ENCODE assay signal across 25 cellular contexts in genomic region chr13:23668557-23668956, GRCh38.
"Had no signal": no experiment of that assay in that cellular context is flagged by ENCODE, and none has a peak within 500 bp of the region (broad histone marks: within the 10 kb centered on the region; RNA-seq: fewer than 3 reads in every experiment).

No MANE protein-coding gene starts in this region.

- H3K27me3 ChIP-seq: adrenal gland, ascending aorta, colonic mucosa, dorsolateral prefrontal cortex, gastroesophageal sphincter, heart right ventricle, sigmoid colon, stomach, transverse colon had no signal

- H3K36me3 ChIP-seq: adrenal gland, ascending aorta, colonic mucosa, sigmoid colon, stomach, transverse colon, WERI-Rb-1 had no signal

- H3K4me1 ChIP-seq: adrenal gland, ascending aorta, colonic mucosa, lower lobe of right lung, parathyroid adenoma, transverse colon had no signal

- ATAC-seq: activated CD8-positive, alpha-beta memory T cell treated with anti-CD3 and anti-CD28 coated beads, Interleukin-2, amount 10 ng/mL, durations not matched to agents 7 days and 5 days; activated CD8-positive, alpha-beta T cell treated with anti-CD3 and anti-CD28 coated beads for 36 hours; effector memory CD8-positive, alpha-beta T cell; esophagus mucosa; gastroesophageal sphincter; left colon; lower lobe of right lung; natural killer cell; stimulated activated memory B cell treated with anti-CD40 and anti-IgM and Interleukin-4, amounts not matched to agents 10 μg/mL and 1 μg/mL and 100 μg/mL, for 72 hours; T-cell had no signal

- DNase-seq: activated CD4-positive, alpha-beta T cell treated with anti-CD3 and anti-CD28 coated beads, Interleukin-2, amount 10 ng/mL, durations not matched to agents 7 days and 5 days; activated CD4-positive, CD25-positive, alpha-beta regulatory T cell treated with anti-CD3 and anti-CD28 coated beads, Interleukin-2, amount 50 U/mL, for 72 hours; activated CD8-positive, alpha-beta memory T cell treated with anti-CD3 and anti-CD28 coated beads, Interleukin-2, amount 10 ng/mL, durations not matched to agents 7 days and 5 days; activated CD8-positive, alpha-beta T cell treated with anti-CD3 and anti-CD28 coated beads for 36 hours; activated naive CD4-positive, alpha-beta T cell; adrenal gland; colonic mucosa; dorsolateral prefrontal cortex; effector memory CD8-positive, alpha-beta T cell; heart right ventricle; left colon; lower lobe of right lung; natural killer cell; sigmoid colon; stimulated activated CD4-positive, alpha-beta T cell treated with anti-CD3 and anti-CD28 coated beads, Interleukin-15, amount 100 ng/mL, for 24 hours; stomach; T-cell; transverse colon; WERI-Rb-1 had no signal

- H3K4me3 ChIP-seq: adrenal gland, ascending aorta, colonic mucosa, dorsolateral prefrontal cortex, gastroesophageal sphincter, heart right ventricle, lower lobe of right lung, sigmoid colon, smooth muscle cell, stomach, transverse colon had no signal

- H3K27ac ChIP-seq: adrenal gland, ascending aorta, colonic mucosa, dorsolateral prefrontal cortex, gastroesophageal sphincter, lower lobe of right lung, parathyroid adenoma, sigmoid colon, stomach, transverse colon, WERI-Rb-1 had no signal

- H3K9me3 ChIP-seq: adrenal gland, ascending aorta, colonic mucosa, gastroesophageal sphincter, heart right ventricle, lower lobe of right lung, sigmoid colon, stomach, transverse colon had no signal
